In genomic region chr2:162343492-162343823, GRCh38 we compare ENCODE assay signal across 8 cellular contexts. TPM values are rescaled to one million over a fixed set of nuclear protein-coding genes. Genes with fewer than 3 reads are reported as not detected.
DNase-seq lines count a peak whose midpoint lies in the region; ATAC-seq and TF ChIP-seq lines count a peak whose summit lies in the region.

No MANE protein-coding gene starts in this region.

- TF ChIP-seq CTCF in choroid plexus epithelial cell (conservative IDR thresholded peaks at IDR 0.05; ENCODE audit: low read depth, low read length): no peak
- TF ChIP-seq CTCF in nephron (IDR thresholded peaks at IDR 0.05; ENCODE audit: unreplicated experiment in 3 of 3): no peak

- no peaks in the 10 kb centered on the region for H3K27me3 Mint-ChIP-seq in CD4-positive, alpha-beta memory T cell
- H3K27me3 Mint-ChIP-seq in nephron (ENCODE audit: low read depth): peaks cover 6% of the 10 kb centered on the region

- CTCF ChIA-PET in CD4-positive, alpha-beta memory T cell (lab: Charles Lee; ENCODE audit: partially characterized antibody): interaction anchor here (0.9 to 2.5 kb wide), 5 partner anchors 9 to 389 kb away, joined by 3 to 16 read pairs (median 14); partner anchors contain the start of gene IFIH1

- H3K36me3 ChIP-seq in CD4-positive, alpha-beta memory T cell (ENCODE audit: insufficient read depth, low read length): no peaks in the 10 kb centered on the region

- H3K4me1 ChIP-seq in CD4-positive, alpha-beta memory T cell (ENCODE audit: insufficient read depth, low read length): peaks cover 10% of the 10 kb centered on the region

- H3K27me3 ChIP-seq in CD4-positive, alpha-beta memory T cell (ENCODE audit: insufficient read depth, low read length): no peaks in the 10 kb centered on the region

- H3K36me3 Mint-ChIP-seq in CD4-positive, alpha-beta memory T cell: peaks cover 3 to 5% of the 10 kb centered on the region in 2 donors
- H3K36me3 Mint-ChIP-seq in nephron (ENCODE audit: low read depth): no peaks in the 10 kb centered on the region

- peaks cover 11 to 20% (median 16%) of the 10 kb centered on the region in 4 donors for H3K4me1 Mint-ChIP-seq in CD4-positive, alpha-beta memory T cell
- H3K4me1 Mint-ChIP-seq in nephron: peaks cover 12% of the 10 kb centered on the region

- H3K9me3 Mint-ChIP-seq in CD4-positive, alpha-beta memory T cell: peaks cover 0 to 3% (median 0%) of the 10 kb centered on the region in 8 donors
- no peaks in the 10 kb centered on the region for H3K9me3 Mint-ChIP-seq in nephron

- DNase-seq in CD4-positive, alpha-beta memory T cell: no peak
- no peak for DNase-seq in choroid plexus epithelial cell (ENCODE audit: low read depth)
- no peak for DNase-seq in NOMO-1 treated with DMSO at 0.1 percent for 48 hours (lab: John Stamatoyannopoulos, UW; ENCODE audit: unreplicated experiment)
- no peak for DNase-seq in SIG-M5 (lab: John Stamatoyannopoulos, UW)
- no peak for DNase-seq in stimulated activated CD4-positive, alpha-beta T cell treated with anti-CD3 and anti-CD28 coated beads, Interleukin-4, amount 100 ng/mL, for 24 hours

- H3K9me3 ChIP-seq in CD4-positive, alpha-beta memory T cell (ENCODE audit: control insufficient read depth in 1 of 2, low read length in 2 of 2): no peaks in the 10 kb centered on the region

- H3K27ac Mint-ChIP-seq in CD4-positive, alpha-beta memory T cell: peak overlapping the region; percentile 61 to 96 (median 84)
- peak overlapping the region; percentile 21 to 53 (median 39) for H3K27ac Mint-ChIP-seq in nephron

- H3K27ac ChIP-seq in CD4-positive, alpha-beta memory T cell (ENCODE audit: low read depth, low read length): no peak overlapping the region

- H3K4me3 ChIP-seq in CD4-positive, alpha-beta memory T cell (ENCODE audit: low read length in 2 of 2): peak overlapping the region; percentile 50 to 90
- peak overlapping the region; percentile 89 for H3K4me3 ChIP-seq in choroid plexus epithelial cell (ENCODE audit: low read depth, low read length)

- ATAC-seq in HG03457 (IDR thresholded peaks at IDR 0.05; ENCODE audit: unreplicated experiment): peak; percentile 0
- no peak for ATAC-seq in HG02642 (IDR thresholded peaks at IDR 0.05; ENCODE audit: poor library complexity, unreplicated experiment)

- H3K4me3 Mint-ChIP-seq in CD4-positive, alpha-beta memory T cell: peak overlapping the region; percentile 87 to 97 (median 91)
- H3K4me3 Mint-ChIP-seq in nephron: peak overlapping the region; percentile 81 to 94 (median 88)

- intact Hi-C loops in CD4-positive, alpha-beta memory T cell (cut with micrococcal nuclease): no loop called here

- POLR2A ChIA-PET in CD4-positive, alpha-beta memory T cell (lab: Charles Lee; ENCODE audit: partially characterized antibody): interaction anchor here (2.7 kb wide), 1 partner anchor 25 kb away, joined by 28 read pairs; the partner anchor contains the start of gene IFIH1

RNA-seq across cellular contexts. Expression of gene GCA, which starts 0.5 kb away (rescaled TPM):
- 10 to 100 TPM; 11.5 to 11.9 TPM for total RNA-seq in CD4-positive, alpha-beta memory T cell
- 10 to 100 TPM; 10.9 to 16.8 TPM for polyA plus RNA-seq in CD4-positive, alpha-beta memory T cell

RNA-seq across cellular contexts. Expression of gene IFIH1, which starts 25.0 kb away (rescaled TPM):
- 10 to 100 TPM; 30.1 to 31.2 TPM for total RNA-seq in CD4-positive, alpha-beta memory T cell
- 10 to 100 TPM; 13.1 to 24.1 TPM for polyA plus RNA-seq in CD4-positive, alpha-beta memory T cell
